ENCODE assay signal across 17 cellular contexts in the genomic region with DNA sequence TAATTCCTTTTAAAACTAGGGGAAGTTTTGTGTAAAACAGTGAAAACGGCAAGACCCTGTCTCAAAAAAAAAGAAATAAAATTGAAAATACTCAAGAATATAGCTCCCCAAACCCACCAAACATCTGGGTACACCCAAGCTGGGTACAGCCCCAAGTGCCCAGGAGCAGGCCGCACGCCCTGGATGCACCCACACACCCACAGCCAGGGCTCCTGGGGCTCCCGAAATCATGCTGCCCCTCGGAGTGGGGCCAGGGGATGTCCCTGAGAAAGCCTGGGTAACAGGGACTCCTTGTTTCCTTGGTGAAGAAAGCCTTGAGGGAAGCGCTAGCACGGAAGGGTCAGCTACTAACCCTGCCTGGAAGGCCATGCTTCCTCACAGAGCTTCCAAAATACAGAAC. TPM values are rescaled to one million over a fixed set of nuclear protein-coding genes. Genes with fewer than 3 reads are reported as not detected.
A peak's percentile ranks its signal among the peaks of the same experiment; 100 is the strongest.
DNase-seq lines count a peak whose midpoint lies in the region; ATAC-seq and TF ChIP-seq lines count a peak whose summit lies in the region.
"Had no signal": no experiment of that assay in that cellular context is flagged by ENCODE, and none has a peak within 500 bp of the region (broad histone marks: within the 10 kb centered on the region; RNA-seq: fewer than 3 reads in every experiment).

No MANE protein-coding gene starts in this region.

- 97% methylated on average over 7 of the region's 7 CpGs for whole genome bisulfite sequencing in smooth muscle cell (ENCODE audit: low lambda C conversion rate)

- DNase-seq in activated T-cell treated with anti-CD3 and anti-CD28 coated beads, Interleukin-2, amount 50 U/mL, for 72 hours: no peak
- no peak for DNase-seq in activated T-cell treated with anti-CD3 and anti-CD28 coated beads for 4 hours
- no peak for DNase-seq in CD4-positive, CD25-positive, alpha-beta regulatory T cell
- no peak for DNase-seq in activated CD4-positive, alpha-beta memory T cell treated with anti-CD3 and anti-CD28 coated beads, Interleukin-2, amount 10 ng/mL, durations not matched to agents 7 days and 5 days
- DNase-seq in naive thymus-derived CD4-positive, alpha-beta T cell: no peak
- DNase-seq in NCI-H510A (lab: John Stamatoyannopoulos, UW): no peak
- no peak for DNase-seq in smooth muscle cell (lab: John Stamatoyannopoulos, UW; ENCODE audit: unreplicated experiment)
- no peak for DNase-seq in RKO (ENCODE audit: low spot score)
- DNase-seq: activated CD4-positive, alpha-beta T cell treated with anti-CD3 and anti-CD28 coated beads, Interleukin-2, amount 50 U/mL, for 48 hours; colonic mucosa; DMS79; IMR-90; NCI-H1417 treated with DMSO at 0.1 percent for 48 hours; NCI-H2107; NCI-H526 had no signal

- CTCF ChIA-PET in activated CD4-positive, alpha-beta memory T cell treated with anti-CD3 and anti-CD28 coated beads, Interleukin-2, amount 10 ng/mL, durations not matched to agents 7 days and 5 days (lab: Charles Lee): interaction anchor here (0.9 to 3.3 kb wide), 5 partner anchors 10 to 86 kb away, joined by 3 to 18 read pairs (median 5); partner anchors contain the start of gene BNIP3
- CTCF ChIA-PET in naive thymus-derived CD4-positive, alpha-beta T cell (lab: Charles Lee): interaction anchor here (1.5 to 3.7 kb wide), 2 partner anchors 51 to 63 kb away, joined by 3 to 23 read pairs; no protein-coding TSS in a partner anchor

- no peak for ATAC-seq in activated T-cell treated with anti-CD3 and anti-CD28 coated beads, Interleukin-2, amount 50 U/mL, for 72 hours (replicated peaks in 1 of 2)
- ATAC-seq in CD4-positive, CD25-positive, alpha-beta regulatory T cell (ENCODE audit: low read depth in 2 of 2): no peak
- no peak for ATAC-seq in naive thymus-derived CD4-positive, alpha-beta T cell

- peak overlapping the region; percentile 35 for H3K27ac ChIP-seq in CD4-positive, CD25-positive, alpha-beta regulatory T cell (ENCODE audit: insufficient read depth, low read length, poor library complexity, severe bottlenecking)
- peak overlapping the region; percentile 67 for H3K27ac ChIP-seq in naive thymus-derived CD4-positive, alpha-beta T cell (ENCODE audit: low read depth, low read length)
- no peak overlapping the region for H3K27ac ChIP-seq in smooth muscle cell (ENCODE audit: low read depth)
- H3K27ac ChIP-seq: colonic mucosa had no signal

- peaks cover 97% of the 10 kb centered on the region for H4K20me1 ChIP-seq in smooth muscle cell (ENCODE audit: low read depth)

- H3K79me2 ChIP-seq in smooth muscle cell (ENCODE audit: low read depth): peaks cover 46% of the 10 kb centered on the region

- TF ChIP-seq CTCF in smooth muscle cell (IDR thresholded peaks at IDR 0.05; ENCODE audit: borderline replicate concordance, insufficient read depth, poor library complexity, severe bottlenecking): no peak

- intact Hi-C loops in naive thymus-derived CD4-positive, alpha-beta T cell (cut with micrococcal nuclease): no loop called here

- peaks cover 31% of the 10 kb centered on the region for H3K36me3 ChIP-seq in CD4-positive, CD25-positive, alpha-beta regulatory T cell (ENCODE audit: control insufficient read depth, insufficient read depth, low read length)
- peaks cover 0 to 41% (median 4%) of the 10 kb centered on the region in 3 experiments for H3K36me3 ChIP-seq in naive thymus-derived CD4-positive, alpha-beta T cell (ENCODE audit: control insufficient read depth in 2 of 3, insufficient read depth in 3 of 3, low read length in 3 of 3)
- peaks cover 11% of the 10 kb centered on the region for H3K36me3 ChIP-seq in smooth muscle cell (ENCODE audit: low read depth)
- H3K36me3 ChIP-seq: colonic mucosa had no signal

- H3K4me2 ChIP-seq in smooth muscle cell: no peak overlapping the region
- H3K4me2 ChIP-seq: GM23338 had no signal

- no peaks in the 10 kb centered on the region for H3K9me3 ChIP-seq in CD4-positive, CD25-positive, alpha-beta regulatory T cell (ENCODE audit: control insufficient read depth in 2 of 2, low read length in 2 of 2)
- no peaks in the 10 kb centered on the region for H3K9me3 ChIP-seq in naive thymus-derived CD4-positive, alpha-beta T cell (ENCODE audit: control insufficient read depth in 2 of 3, low read length in 3 of 3)
- no peaks in the 10 kb centered on the region for H3K9me3 ChIP-seq in smooth muscle cell (replicated peaks; ENCODE audit: low read depth)
- H3K9me3 ChIP-seq: colonic mucosa had no signal

- H3K4me3 Mint-ChIP-seq in activated T-cell treated with anti-CD3 and anti-CD28 coated beads, Interleukin-2, amount 50 U/mL, for 72 hours: peak overlapping the region in 1 of 2 donors; percentile 81
- H3K4me3 Mint-ChIP-seq in CD4-positive, CD25-positive, alpha-beta regulatory T cell: peak overlapping the region; percentile 22 to 89 (median 86)
- H3K4me3 Mint-ChIP-seq in activated CD4-positive, alpha-beta memory T cell treated with anti-CD3 and anti-CD28 coated beads, Interleukin-2, amount 10 ng/mL, durations not matched to agents 7 days and 5 days: peak overlapping the region; percentile 72
- H3K4me3 Mint-ChIP-seq in naive thymus-derived CD4-positive, alpha-beta T cell: peak overlapping the region; percentile 57 to 95 (median 88)
- H3K4me3 Mint-ChIP-seq: GM23338 had no signal

- no peaks in the 10 kb centered on the region for H3K27me3 ChIP-seq in CD4-positive, CD25-positive, alpha-beta regulatory T cell (ENCODE audit: control insufficient read depth, insufficient read depth, low read length)
- H3K27me3 ChIP-seq in naive thymus-derived CD4-positive, alpha-beta T cell (ENCODE audit: control insufficient read depth in 2 of 2, insufficient read depth in 2 of 2, low read length in 2 of 2): no peaks in the 10 kb centered on the region
- no peaks in the 10 kb centered on the region for H3K27me3 ChIP-seq in smooth muscle cell (ENCODE audit: low read depth)
- H3K27me3 ChIP-seq: colonic mucosa had no signal

- peak overlapping the region; percentile 77 for H3K4me3 ChIP-seq in CD4-positive, CD25-positive, alpha-beta regulatory T cell (ENCODE audit: low read depth, low read length)
- H3K4me3 ChIP-seq in naive thymus-derived CD4-positive, alpha-beta T cell (ENCODE audit: low read length): no peak overlapping the region
- no peak overlapping the region for H3K4me3 ChIP-seq in smooth muscle cell
- H3K4me3 ChIP-seq: colonic mucosa, GM23338 had no signal

- peaks cover 62% of the 10 kb centered on the region for H3K4me1 Mint-ChIP-seq in activated T-cell treated with anti-CD3 and anti-CD28 coated beads, Interleukin-2, amount 50 U/mL, for 72 hours (ENCODE audit: low read depth)
- peaks cover 22 to 65% (median 35%) of the 10 kb centered on the region in 4 donors for H3K4me1 Mint-ChIP-seq in CD4-positive, CD25-positive, alpha-beta regulatory T cell
- H3K4me1 Mint-ChIP-seq in activated CD4-positive, alpha-beta memory T cell treated with anti-CD3 and anti-CD28 coated beads, Interleukin-2, amount 10 ng/mL, durations not matched to agents 7 days and 5 days: peaks cover 52% of the 10 kb centered on the region
- H3K4me1 Mint-ChIP-seq in naive thymus-derived CD4-positive, alpha-beta T cell: peaks cover 44 to 76% (median 74%) of the 10 kb centered on the region in 7 donors

- H3K27ac Mint-ChIP-seq in activated T-cell treated with anti-CD3 and anti-CD28 coated beads, Interleukin-2, amount 50 U/mL, for 72 hours: peak overlapping the region; percentile 95
- H3K27ac Mint-ChIP-seq in CD4-positive, CD25-positive, alpha-beta regulatory T cell: peak overlapping the region; percentile 29 to 93 (median 88)
- H3K27ac Mint-ChIP-seq in activated CD4-positive, alpha-beta memory T cell treated with anti-CD3 and anti-CD28 coated beads, Interleukin-2, amount 10 ng/mL, durations not matched to agents 7 days and 5 days: peak overlapping the region; percentile 89
- peak overlapping the region; percentile 89 to 97 (median 96) for H3K27ac Mint-ChIP-seq in naive thymus-derived CD4-positive, alpha-beta T cell

- POLR2A ChIA-PET in activated CD4-positive, alpha-beta memory T cell treated with anti-CD3 and anti-CD28 coated beads, Interleukin-2, amount 10 ng/mL, durations not matched to agents 7 days and 5 days (lab: Charles Lee): interaction anchor here (0.8 to 3.2 kb wide), 6 partner anchors 10 to 86 kb away, joined by 3 to 24 read pairs (median 14); partner anchors contain the start of genes BNIP3 and PPP2R2D
- POLR2A ChIA-PET in naive thymus-derived CD4-positive, alpha-beta T cell (lab: Charles Lee): interaction anchor here (0.7 to 2.9 kb wide), 6 partner anchors 11 to 1378 kb away, joined by 3 to 34 read pairs (median 4); partner anchors contain the start of gene BNIP3

- no peak overlapping the region for H2AFZ ChIP-seq in smooth muscle cell (ENCODE audit: low read depth)
- H2AFZ ChIP-seq: GM23338 had no signal

- no peak overlapping the region for H3K9ac ChIP-seq in smooth muscle cell (ENCODE audit: low read depth)

- H3K9me3 Mint-ChIP-seq in activated T-cell treated with anti-CD3 and anti-CD28 coated beads, Interleukin-2, amount 50 U/mL, for 72 hours: no peaks in the 10 kb centered on the region
- no peaks in the 10 kb centered on the region for H3K9me3 Mint-ChIP-seq in CD4-positive, CD25-positive, alpha-beta regulatory T cell
- no peaks in the 10 kb centered on the region for H3K9me3 Mint-ChIP-seq in activated CD4-positive, alpha-beta memory T cell treated with anti-CD3 and anti-CD28 coated beads, Interleukin-2, amount 10 ng/mL, durations not matched to agents 7 days and 5 days
- H3K9me3 Mint-ChIP-seq in naive thymus-derived CD4-positive, alpha-beta T cell: peaks cover 0 to 2% (median 0%) of the 10 kb centered on the region in 11 donors
- H3K9me3 Mint-ChIP-seq: GM23338, memory B cell had no signal

- peaks cover 7% of the 10 kb centered on the region for H3F3A ChIP-seq in smooth muscle cell (ENCODE audit: low read depth)

- peaks cover 2 to 11% of the 10 kb centered on the region in 2 donors for H3K36me3 Mint-ChIP-seq in activated T-cell treated with anti-CD3 and anti-CD28 coated beads, Interleukin-2, amount 50 U/mL, for 72 hours (ENCODE audit: insufficient read depth in 2 of 2)
- H3K36me3 Mint-ChIP-seq in CD4-positive, CD25-positive, alpha-beta regulatory T cell: peaks cover 29% of the 10 kb centered on the region
- peaks cover 55% of the 10 kb centered on the region for H3K36me3 Mint-ChIP-seq in activated CD4-positive, alpha-beta memory T cell treated with anti-CD3 and anti-CD28 coated beads, Interleukin-2, amount 10 ng/mL, durations not matched to agents 7 days and 5 days (ENCODE audit: low read depth)
- H3K36me3 Mint-ChIP-seq in naive thymus-derived CD4-positive, alpha-beta T cell: peaks cover 0 to 47% (median 22%) of the 10 kb centered on the region in 5 donors

- peaks cover 30% of the 10 kb centered on the region for H3K4me1 ChIP-seq in CD4-positive, CD25-positive, alpha-beta regulatory T cell (ENCODE audit: control insufficient read depth, insufficient read depth, low read length, poor library complexity, severe bottlenecking)
- H3K4me1 ChIP-seq in naive thymus-derived CD4-positive, alpha-beta T cell (ENCODE audit: control insufficient read depth in 2 of 2, insufficient read depth in 2 of 2, low read length in 2 of 2): peaks cover 21 to 52% of the 10 kb centered on the region in 2 donors
- H3K4me1 ChIP-seq in smooth muscle cell (ENCODE audit: low read depth): no peaks in the 10 kb centered on the region

- H3K27me3 Mint-ChIP-seq in activated T-cell treated with anti-CD3 and anti-CD28 coated beads, Interleukin-2, amount 50 U/mL, for 72 hours (ENCODE audit: low read depth): no peaks in the 10 kb centered on the region
- H3K27me3 Mint-ChIP-seq in CD4-positive, CD25-positive, alpha-beta regulatory T cell: no peaks in the 10 kb centered on the region
- H3K27me3 Mint-ChIP-seq in activated CD4-positive, alpha-beta memory T cell treated with anti-CD3 and anti-CD28 coated beads, Interleukin-2, amount 10 ng/mL, durations not matched to agents 7 days and 5 days: no peaks in the 10 kb centered on the region
- H3K27me3 Mint-ChIP-seq in naive thymus-derived CD4-positive, alpha-beta T cell: no peaks in the 10 kb centered on the region
- H3K27me3 Mint-ChIP-seq: memory B cell had no signal

RNA-seq across cellular contexts. Expression of gene BNIP3, which starts 10.1 kb away (rescaled TPM):
- total RNA-seq in activated T-cell treated with anti-CD3 and anti-CD28 coated beads, Interleukin-2, amount 50 U/mL, for 72 hours: 10 to 100 TPM; 31.3 to 51.7 TPM
- total RNA-seq in CD4-positive, CD25-positive, alpha-beta regulatory T cell: 20.2 TPM
- 10 to 100 TPM; 21.2 to 35.1 (median 30.5) TPM for polyA plus RNA-seq in CD4-positive, CD25-positive, alpha-beta regulatory T cell
- total RNA-seq in activated CD4-positive, alpha-beta memory T cell treated with anti-CD3 and anti-CD28 coated beads, Interleukin-2, amount 10 ng/mL, durations not matched to agents 7 days and 5 days: 10 to 100 TPM; 60.2 to 62.3 TPM
- 10 to 100 TPM; 17.7 to 81.7 (median 39.3) TPM for total RNA-seq in naive thymus-derived CD4-positive, alpha-beta T cell
- polyA plus RNA-seq in naive thymus-derived CD4-positive, alpha-beta T cell: 10 to 100 TPM; 40.5 to 41.5 TPM
- total RNA-seq in smooth muscle cell: 290 and 292 TPM in 2 replicates
- 213 and 244 TPM in 2 replicates for polyA plus RNA-seq in smooth muscle cell
